Comparison of ENCODE assay signal across 25 cellular contexts in genomic region chr17:13158511-13159240, GRCh38.
"Had no signal": no experiment of that assay in that cellular context is flagged by ENCODE, and none has a peak within 500 bp of the region (broad histone marks: within the 10 kb centered on the region; RNA-seq: fewer than 3 reads in every experiment).

No MANE protein-coding gene starts in this region.

- H3K36me3 ChIP-seq: colonic mucosa, esophagus squamous epithelium, gastrocnemius medialis, right lobe of liver, spleen, tibial artery had no signal

- H3K9me3 Mint-ChIP-seq: stimulated activated memory B cell treated with anti-CD40 and anti-IgM and Interleukin-4, amounts not matched to agents 10 μg/mL and 1 μg/mL and 100 μg/mL, for 72 hours; stimulated activated naive CD8-positive, alpha-beta T cell treated with anti-CD3 and anti-CD28 coated beads, Interleukin-15, Interleukin-2, amounts not matched to agents 100 ng/mL and 50 ng/mL, for 24 hours had no signal

- H3K27me3 Mint-ChIP-seq: natural killer cell treated with Interleukin-12 subunit alpha and Interleukin-12 subunit beta and Interleukin-15 and Interleukin-18, amount 100 ng/mL, for 72 hours; stimulated activated memory B cell treated with anti-CD40 and anti-IgM and Interleukin-4, amounts not matched to agents 10 μg/mL and 1 μg/mL and 100 μg/mL, for 72 hours; stimulated activated naive CD8-positive, alpha-beta T cell treated with anti-CD3 and anti-CD28 coated beads, Interleukin-15, Interleukin-2, amounts not matched to agents 100 ng/mL and 50 ng/mL, for 24 hours had no signal

- H3K36me3 Mint-ChIP-seq: immature natural killer cell; natural killer cell treated with Interleukin-12 subunit alpha and Interleukin-12 subunit beta and Interleukin-15 and Interleukin-18, amount 100 ng/mL, for 72 hours; stimulated activated memory B cell treated with anti-CD40 and anti-IgM and Interleukin-4, amounts not matched to agents 10 μg/mL and 1 μg/mL and 100 μg/mL, for 72 hours had no signal

- H2AFZ ChIP-seq: parathyroid adenoma had no signal

- H3K27me3 ChIP-seq: colonic mucosa, esophagus squamous epithelium, gastrocnemius medialis, right lobe of liver, spleen, tibial artery had no signal

- H3K4me1 ChIP-seq: colonic mucosa, esophagus squamous epithelium, gastrocnemius medialis, parathyroid adenoma, psoas muscle, right lobe of liver, spleen, tibial artery had no signal

- DNase-seq: colonic mucosa; dermis blood vessel endothelial cell; esophagus squamous epithelium; gastrocnemius medialis; glutamatergic neuron; immature natural killer cell; kidney; left cardiac atrium; left ventricle myocardium superior; mesenchymal stem cell; midbrain; occipital lobe; psoas muscle; retina; right lobe of liver; spleen; stimulated activated CD4-positive, alpha-beta T cell treated with anti-CD3 and anti-CD28 coated beads, Interleukin-15, amount 100 ng/mL, for 24 hours; stimulated activated CD4-positive, alpha-beta T cell treated with anti-CD3 and anti-CD28 coated beads, Interleukin-1b, Interleukin-23, amount 100 ng/mL, for 48 hours; stimulated activated CD4-positive, alpha-beta T cell treated with anti-CD3 and anti-CD28 coated beads, Interleukin-4, amount 100 ng/mL, for 24 hours; tibial artery had no signal

- H3K9ac ChIP-seq: parathyroid adenoma had no signal

- H3K79me2 ChIP-seq: parathyroid adenoma had no signal

- H3K9me3 ChIP-seq: colonic mucosa, esophagus squamous epithelium, gastrocnemius medialis, psoas muscle, right lobe of liver, spleen, tibial artery had no signal

- ATAC-seq: gastrocnemius medialis; left cardiac atrium; left ventricle myocardium superior; natural killer cell treated with Interleukin-12 subunit alpha and Interleukin-12 subunit beta and Interleukin-15 and Interleukin-18, amount 100 ng/mL, for 72 hours; psoas muscle; right lobe of liver; stimulated activated memory B cell treated with anti-CD40 and anti-IgM and Interleukin-4, amounts not matched to agents 10 μg/mL and 1 μg/mL and 100 μg/mL, for 72 hours had no signal

- H3K4me3 ChIP-seq: colonic mucosa, esophagus squamous epithelium, gastrocnemius medialis, lung, psoas muscle, right lobe of liver, spleen, tibial artery had no signal

- H3K4me1 Mint-ChIP-seq: immature natural killer cell; stimulated activated memory B cell treated with anti-CD40 and anti-IgM and Interleukin-4, amounts not matched to agents 10 μg/mL and 1 μg/mL and 100 μg/mL, for 72 hours had no signal

- H3K27ac ChIP-seq: colonic mucosa, esophagus squamous epithelium, gastrocnemius medialis, parathyroid adenoma, psoas muscle, right lobe of liver, spleen, tibial artery had no signal

- H3K4me3 Mint-ChIP-seq: immature natural killer cell; natural killer cell treated with Interleukin-12 subunit alpha and Interleukin-12 subunit beta and Interleukin-15 and Interleukin-18, amount 100 ng/mL, for 72 hours; stimulated activated memory B cell treated with anti-CD40 and anti-IgM and Interleukin-4, amounts not matched to agents 10 μg/mL and 1 μg/mL and 100 μg/mL, for 72 hours; stimulated activated naive CD8-positive, alpha-beta T cell treated with anti-CD3 and anti-CD28 coated beads, Interleukin-15, Interleukin-2, amounts not matched to agents 100 ng/mL and 50 ng/mL, for 24 hours had no signal

- H3K27ac Mint-ChIP-seq: immature natural killer cell; natural killer cell treated with Interleukin-12 subunit alpha and Interleukin-12 subunit beta and Interleukin-15 and Interleukin-18, amount 100 ng/mL, for 72 hours; stimulated activated memory B cell treated with anti-CD40 and anti-IgM and Interleukin-4, amounts not matched to agents 10 μg/mL and 1 μg/mL and 100 μg/mL, for 72 hours; stimulated activated naive CD8-positive, alpha-beta T cell treated with anti-CD3 and anti-CD28 coated beads, Interleukin-15, Interleukin-2, amounts not matched to agents 100 ng/mL and 50 ng/mL, for 24 hours had no signal
